8 cellular contexts compared by ENCODE assay signal in the genomic region with DNA sequence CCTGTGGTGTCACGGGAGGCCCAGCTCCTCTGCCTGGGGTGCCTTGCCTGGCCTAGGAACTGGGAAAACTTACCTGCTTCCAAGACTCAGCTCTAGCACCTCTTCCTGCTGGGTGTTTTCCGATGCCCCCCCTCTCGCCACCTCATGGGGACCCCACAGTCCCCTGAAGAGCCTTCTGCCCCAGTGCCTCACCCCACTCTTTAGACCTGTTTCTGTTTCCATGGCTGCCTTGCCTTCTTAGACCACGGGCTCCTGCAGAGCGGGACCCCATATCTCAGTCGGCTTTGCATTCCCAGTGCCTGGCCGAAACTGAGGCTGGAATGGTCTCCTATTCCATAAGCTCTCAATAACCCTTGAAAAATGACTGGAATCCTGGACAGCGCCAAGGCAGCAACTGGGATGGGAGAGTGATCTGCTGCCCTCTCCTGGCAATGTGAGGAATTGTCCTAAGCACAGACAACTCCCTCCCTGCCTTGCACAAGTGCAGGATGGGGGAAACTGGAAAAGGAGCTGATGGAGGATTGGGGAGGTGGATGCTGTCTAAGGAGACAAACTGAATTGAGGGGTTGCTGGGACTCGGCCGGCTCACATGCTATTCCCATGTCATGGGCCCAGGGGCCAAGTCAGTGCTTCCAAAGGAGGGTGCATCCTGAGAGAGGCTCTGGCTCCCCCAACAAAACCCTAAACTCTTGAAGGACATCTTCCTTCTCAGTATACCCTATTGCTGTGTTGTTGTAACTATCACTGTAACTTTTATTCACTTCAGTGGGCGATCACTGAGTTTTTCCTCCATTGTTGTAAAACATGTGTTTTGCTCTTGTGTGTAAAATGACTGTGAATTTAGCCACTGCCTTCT. TPM values are rescaled to one million over a fixed set of nuclear protein-coding genes. Genes with fewer than 3 reads are reported as not detected.
A peak's percentile ranks its signal among the peaks of the same experiment; 100 is the strongest.
DNase-seq lines count a peak whose midpoint lies in the region; ATAC-seq and TF ChIP-seq lines count a peak whose summit lies in the region.

No MANE protein-coding gene starts in this region.

- ATAC-seq in HG02884 (IDR thresholded peaks at IDR 0.05; ENCODE audit: unreplicated experiment): no peak

- TF ChIP-seq POLR2A in uterus (IDR thresholded peaks at IDR 0.05): no peak

- no peaks in the 10 kb centered on the region for H4K20me1 ChIP-seq in OCI-LY7 (ENCODE audit: insufficient read depth, low read length)

- no peak overlapping the region for H2AK5ac ChIP-seq in neuronal stem cell (ENCODE audit: low read depth, low read length)

- intact Hi-C loops in OCI-LY7 (cut with micrococcal nuclease; ENCODE audit: unreplicated experiment): loop anchor here (1.0 to 10.0 kb wide), 2 partner anchors 141 to 903 kb away; no protein-coding TSS in a partner anchor
- intact Hi-C loops in activated T-helper 2 cell treated with anti-CD3 and anti-CD28 coated beads, Interferon-gamma antibody, Interleukin-2, Interleukin-4, amounts not matched to agents 10 μg/mL and 5 μg/mL and 100 μg/mL, durations not matched to agents 14 hours and 24 hours and 36 hours (cut with micrococcal nuclease): loop anchor here (1.0 kb wide), 1 partner anchor 141 kb away; no protein-coding TSS in a partner anchor
- intact Hi-C loops in uterus (cut with DNase I; ENCODE audit: low total_unique reads): no loop called here

- H3K79me2 ChIP-seq in OCI-LY7 (ENCODE audit: insufficient read depth, low read depth, low read length): no peaks in the 10 kb centered on the region

- CTCF ChIA-PET in OCI-LY7 (lab: Charles Lee; ENCODE audit: unreplicated experiment): interaction anchor here (0.7 to 1.7 kb wide), 4 partner anchors 9 to 140 kb away, joined by 3 to 10 read pairs (median 4); no protein-coding TSS in a partner anchor

- H3K14ac ChIP-seq in neuronal stem cell (ENCODE audit: low read length): peak overlapping the region; percentile 66

- H3K4me3 ChIP-seq in HL-60 (replicated peaks; ENCODE audit: insufficient read depth, low read length): no peak overlapping the region
- no peak overlapping the region for H3K4me3 ChIP-seq in OCI-LY7 (ENCODE audit: low read depth, low read length, poor library complexity, severe bottlenecking)
- H3K4me3 ChIP-seq in foreskin fibroblast (ENCODE audit: low read depth in 1 of 2, low read length in 2 of 2): no peak overlapping the region
- H3K4me3 ChIP-seq in neuronal stem cell (ENCODE audit: low read length in 2 of 2): no peak overlapping the region
- no peak overlapping the region for H3K4me3 ChIP-seq in uterus

- no peaks in the 10 kb centered on the region for H3K79me1 ChIP-seq in neuronal stem cell (ENCODE audit: low read depth, low read length)

- no peak overlapping the region for H4K91ac ChIP-seq in neuronal stem cell (ENCODE audit: low read depth, low read length, poor library complexity)

- no peak overlapping the region for H2BK120ac ChIP-seq in neuronal stem cell (ENCODE audit: low read depth, low read length)

- no peak overlapping the region for H3K27ac Mint-ChIP-seq in activated T-helper 2 cell treated with anti-CD3 and anti-CD28 coated beads, Interferon-gamma antibody, Interleukin-2, Interleukin-4, amounts not matched to agents 10 μg/mL and 5 μg/mL and 100 μg/mL, durations not matched to agents 14 hours and 24 hours and 36 hours

- H3K27ac ChIP-seq in HL-60 (replicated peaks) (no peak overlapping the region), OCI-LY7 (ENCODE audit: low read depth, low read length, poor library complexity, severe bottlenecking) (no peak overlapping the region), neuronal stem cell (replicated peaks; ENCODE audit: low read length) (no peak overlapping the region), uterus (no peak overlapping the region)

- no peak overlapping the region for H2BK15ac ChIP-seq in neuronal stem cell (ENCODE audit: low read length)

- WGBS in neuronal stem cell (ENCODE audit: extremely low coverage in 2 of 2, insufficient read length in 2 of 2, insufficient replicate concordance in 1 of 2), 2 donors: no CpG with 5 or more reads among the region's 11 CpGs

- peaks cover 29% of the 10 kb centered on the region; the same call in 1 of the 2 replicates for H3K36me3 ChIP-seq in OCI-LY7 (ENCODE audit: insufficient read depth, low read length)
- no peaks in the 10 kb centered on the region for H3K36me3 ChIP-seq in neuronal stem cell (replicated peaks in 1 of 2; ENCODE audit: control insufficient read depth in 2 of 2, insufficient read depth in 2 of 2, low read length in 2 of 2)
- H3K36me3 ChIP-seq in uterus: no peaks in the 10 kb centered on the region

- H3K9me3 ChIP-seq in OCI-LY7 (ENCODE audit: low read length) (no peaks in the 10 kb centered on the region), neuronal stem cell (replicated peaks in 1 of 2; ENCODE audit: control insufficient read depth in 2 of 2, insufficient read depth in 1 of 2, low read depth in 1 of 2, low read length in 2 of 2) (no peaks in the 10 kb centered on the region), uterus (no peaks in the 10 kb centered on the region)

- no peak overlapping the region for H3K9ac ChIP-seq in neuronal stem cell (ENCODE audit: low read depth, low read length, poor library complexity)

- TF ChIP-seq CTCF in HL-60 (IDR thresholded peaks at IDR 0.05; ENCODE audit: insufficient read depth, low read length) (peak; percentile 96), OCI-LY7 (conservative IDR thresholded peaks at IDR 0.05; ENCODE audit: low read length) (peak; percentile 97), foreskin fibroblast (IDR thresholded peaks at IDR 0.05; ENCODE audit: low read depth, low read length) (peak; percentile 96), uterus (IDR thresholded peaks at IDR 0.05) (peak; percentile 70 to 74 (median 72))

- no peak overlapping the region for H2BK12ac ChIP-seq in neuronal stem cell (ENCODE audit: low read length)

- H3K9me3 Mint-ChIP-seq in activated T-helper 2 cell treated with anti-CD3 and anti-CD28 coated beads, Interferon-gamma antibody, Interleukin-2, Interleukin-4, amounts not matched to agents 10 μg/mL and 5 μg/mL and 100 μg/mL, durations not matched to agents 14 hours and 24 hours and 36 hours: no peaks in the 10 kb centered on the region

- no peak overlapping the region for H3K18ac ChIP-seq in neuronal stem cell (ENCODE audit: low read length)

- no peaks in the 10 kb centered on the region for H3K27me3 ChIP-seq in HL-60 (ENCODE audit: insufficient read depth, poor library complexity, severe bottlenecking)
- peaks cover 0 to 19% (median 0%) of the 10 kb centered on the region in 3 experiments for H3K27me3 ChIP-seq in neuronal stem cell (ENCODE audit: control insufficient read depth in 3 of 3, insufficient read depth in 3 of 3, low read depth in 1 of 3, low read length in 3 of 3)
- no peaks in the 10 kb centered on the region for H3K27me3 ChIP-seq in uterus

- H3K4me1 ChIP-seq in OCI-LY7 (ENCODE audit: insufficient read depth, low read length, poor library complexity, severe bottlenecking): peaks cover 2% of the 10 kb centered on the region
- H3K4me1 ChIP-seq in neuronal stem cell (ENCODE audit: control insufficient read depth in 2 of 2, insufficient read depth in 1 of 2, low read depth in 1 of 2, low read length in 2 of 2): peaks cover 0 to 2% of the 10 kb centered on the region in 2 donors
- no peaks in the 10 kb centered on the region for H3K4me1 ChIP-seq in uterus

- no peak overlapping the region for H2AFZ ChIP-seq in OCI-LY7 (ENCODE audit: low read length)
- H2AFZ ChIP-seq in neuronal stem cell (ENCODE audit: low read length): no peak overlapping the region

- DNase-seq in DMS53 (lab: John Stamatoyannopoulos, UW) (peak; percentile 75), HL-60 (ENCODE audit: low read depth in 1 of 2, low spot score in 1 of 2) (peak; percentile 38 to 45), OCI-LY7 (ENCODE audit: low spot score) (peak; percentile 58), foreskin fibroblast (peak; percentile 48 to 86), neuronal stem cell (ENCODE audit: low spot score) (peak; percentile 72), uterus (peak; percentile 29 to 47)
- DNase-seq in activated T-helper 2 cell treated with anti-CD3 and anti-CD28 coated beads, Interferon-gamma antibody, Interleukin-2, Interleukin-4, amounts not matched to agents 10 μg/mL and 5 μg/mL and 100 μg/mL, durations not matched to agents 14 hours and 24 hours and 36 hours (ENCODE audit: low spot score): peak; percentile 19

- H3K27me3 Mint-ChIP-seq in activated T-helper 2 cell treated with anti-CD3 and anti-CD28 coated beads, Interferon-gamma antibody, Interleukin-2, Interleukin-4, amounts not matched to agents 10 μg/mL and 5 μg/mL and 100 μg/mL, durations not matched to agents 14 hours and 24 hours and 36 hours (ENCODE audit: low read depth): peaks cover 3% of the 10 kb centered on the region

- POLR2A ChIA-PET in OCI-LY7 (lab: Charles Lee): interaction anchor here (1.2 to 1.3 kb wide), 2 partner anchors 136 to 140 kb away, joined by 3 read pairs; no protein-coding TSS in a partner anchor

- no peaks in the 10 kb centered on the region for H3K9me2 ChIP-seq in OCI-LY7 (ENCODE audit: insufficient read depth, low read length)

- BruUV-seq in OCI-LY7 (replicated peaks; lab: Mats Ljungman, UMichigan): no TSS peak

- H2BK5ac ChIP-seq in neuronal stem cell (ENCODE audit: low read length): no peak overlapping the region

- H4K8ac ChIP-seq in neuronal stem cell (ENCODE audit: low read depth, low read length): no peak overlapping the region

- H3K23ac ChIP-seq in neuronal stem cell (ENCODE audit: low read depth, low read length, poor library complexity): no peak overlapping the region

- H3K4me2 ChIP-seq in OCI-LY7 (ENCODE audit: low read length) (no peak overlapping the region), neuronal stem cell (ENCODE audit: insufficient read depth, low read length, poor library complexity, severe bottlenecking) (no peak overlapping the region)

- no peak overlapping the region for H3K4ac ChIP-seq in neuronal stem cell (ENCODE audit: low read length)

- H3K4me3 Mint-ChIP-seq in activated T-helper 2 cell treated with anti-CD3 and anti-CD28 coated beads, Interferon-gamma antibody, Interleukin-2, Interleukin-4, amounts not matched to agents 10 μg/mL and 5 μg/mL and 100 μg/mL, durations not matched to agents 14 hours and 24 hours and 36 hours (ENCODE audit: low read depth): no peak overlapping the region

- peaks cover 5% of the 10 kb centered on the region for H3K4me1 Mint-ChIP-seq in activated T-helper 2 cell treated with anti-CD3 and anti-CD28 coated beads, Interferon-gamma antibody, Interleukin-2, Interleukin-4, amounts not matched to agents 10 μg/mL and 5 μg/mL and 100 μg/mL, durations not matched to agents 14 hours and 24 hours and 36 hours (ENCODE audit: low read depth)

- H3K36me3 Mint-ChIP-seq in activated T-helper 2 cell treated with anti-CD3 and anti-CD28 coated beads, Interferon-gamma antibody, Interleukin-2, Interleukin-4, amounts not matched to agents 10 μg/mL and 5 μg/mL and 100 μg/mL, durations not matched to agents 14 hours and 24 hours and 36 hours (ENCODE audit: low read depth): no peaks in the 10 kb centered on the region

RNA-seq across cellular contexts. Expression of a gene that starts 26.6 kb away (rescaled TPM):
- total RNA-seq in OCI-LY7 (2014; rRNA removed; shearing (Covaris generic)): 5.5 and 7.8 TPM in 2 replicates
- total RNA-seq in OCI-LY7 (2022): 10.9 and 12.5 TPM in 2 replicates
- total RNA-seq in activated T-helper 2 cell treated with anti-CD3 and anti-CD28 coated beads, Interferon-gamma antibody, Interleukin-2, Interleukin-4, amounts not matched to agents 10 μg/mL and 5 μg/mL and 100 μg/mL, durations not matched to agents 14 hours and 24 hours and 36 hours: 16.8 and 17.6 TPM in 2 replicates
- 2.8 TPM for polyA plus RNA-seq in neuronal stem cell (2013, experiment 1 of 2)
- 2.5 TPM for polyA plus RNA-seq in neuronal stem cell (2013, experiment 2 of 2)
- 10 to 100 TPM in 1 of 4 donors, 1 to 10 TPM in 3; 2.6 to 19.3 (median 6.2) TPM for total RNA-seq in uterus

RNA-seq across cellular contexts. Expression of a gene that starts 50.2 kb away (rescaled TPM):
- total RNA-seq in OCI-LY7 (2014; rRNA removed; shearing (Covaris generic)): not detected in 2 replicates
- total RNA-seq in OCI-LY7 (2022) (not detected in 2 replicates), uterus (under 1 TPM in 1 of 4 donors, not detected in 3; 0.14 TPM)
- 0.07 TPM in 1 of 2 replicates, not detected in the other for total RNA-seq in activated T-helper 2 cell treated with anti-CD3 and anti-CD28 coated beads, Interferon-gamma antibody, Interleukin-2, Interleukin-4, amounts not matched to agents 10 μg/mL and 5 μg/mL and 100 μg/mL, durations not matched to agents 14 hours and 24 hours and 36 hours
- polyA plus RNA-seq in neuronal stem cell (2013, experiment 1 of 2): not detected
- polyA plus RNA-seq in neuronal stem cell (2013, experiment 2 of 2): 0.01 TPM

Comparison
In these comparisons a context has a peak if more than half of its experiments do, and no peak if none do; other contexts are left out.
1. DNase-seq: peak in every context shown above with its lines; median percentile 75 in DMS53; 72 in neuronal stem cell; 67 in foreskin fibroblast; 58 in OCI-LY7; 42 in HL-60; 38 in uterus; 19 in activated T-helper 2 cell treated with anti-CD3 and anti-CD28 coated beads, Interferon-gamma antibody, Interleukin-2, Interleukin-4, amounts not matched to agents 10 μg/mL and 5 μg/mL and 100 μg/mL, durations not matched to agents 14 hours and 24 hours and 36 hours.